In the genomic region with DNA sequence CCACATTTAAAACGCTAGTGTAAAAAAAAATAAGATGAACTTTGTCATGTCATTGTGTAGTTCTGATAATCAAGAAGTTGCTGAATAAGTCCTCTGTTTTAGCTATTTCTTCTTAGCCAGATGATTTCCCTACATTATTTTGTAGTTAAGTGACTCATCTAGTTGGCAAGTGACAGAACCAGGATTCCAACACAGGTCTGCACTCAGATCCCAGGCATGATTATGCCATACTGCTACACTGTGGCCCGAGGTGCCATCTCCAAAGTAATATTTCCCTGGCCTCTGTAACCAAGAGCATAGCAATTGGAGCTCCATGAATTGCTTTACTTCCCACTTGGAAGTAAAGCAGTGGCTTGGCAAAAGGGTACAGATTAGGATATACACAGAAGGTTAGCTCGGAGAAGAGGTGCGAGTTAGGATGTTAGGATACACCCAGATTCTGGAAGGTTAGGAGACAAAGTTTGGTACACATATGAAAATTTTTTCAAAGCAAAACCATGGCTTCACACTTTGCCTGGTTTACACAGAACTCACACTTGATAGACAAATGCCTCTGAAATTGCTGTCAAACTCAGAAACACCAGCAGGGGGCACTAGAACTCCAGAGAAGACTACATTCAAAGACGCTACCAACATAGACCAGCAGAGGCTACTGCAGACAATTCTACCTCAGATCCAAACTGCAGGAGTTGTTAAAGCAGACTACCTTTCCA, we compare ENCODE assay signal across 8 cellular contexts. TPM values are rescaled to one million over a fixed set of nuclear protein-coding genes. Genes with fewer than 3 reads are reported as not detected.
DNase-seq lines count a peak whose midpoint lies in the region; ATAC-seq and TF ChIP-seq lines count a peak whose summit lies in the region.

No MANE protein-coding gene starts in this region.

- H3K4me3 ChIP-seq in epithelial cell of esophagus (ENCODE audit: low read length): no peak overlapping the region

- no peak overlapping the region for H3K27ac ChIP-seq in substantia nigra (ENCODE audit: low read depth, low read length, poor library complexity, severe bottlenecking)

- H3K4me1 Mint-ChIP-seq in naive B cell: peaks cover 26 to 35% (median 28%) of the 10 kb centered on the region in 3 donors

- H3K9me3 Mint-ChIP-seq in naive B cell: no peaks in the 10 kb centered on the region

- H3K27ac Mint-ChIP-seq in naive B cell: peak overlapping the region in 1 of 6 donors; percentile 78

- ATAC-seq in GM19468 (IDR thresholded peaks at IDR 0.05; ENCODE audit: extremely low read depth, unreplicated experiment) (peak; percentile 66), naive B cell (ENCODE audit: low read depth in 2 of 2) (peak; percentile 62 to 63)

- DNase-seq in COLO668 (lab: John Stamatoyannopoulos, UW; ENCODE audit: unreplicated experiment) (peak; percentile 30), HT-29 (ENCODE audit: low spot score) (peak; percentile 94), NOMO-1 treated with dmso at 0.1 percent for 144 hours (lab: John Stamatoyannopoulos, UW; ENCODE audit: unreplicated experiment) (peak; percentile 21), epithelial cell of esophagus (ENCODE audit: low read depth) (peak; percentile 67), naive B cell (peak; percentile 68), substantia nigra (lab: John Stamatoyannopoulos, UW) (peak in 40 of 49 donors; percentile 0 to 64 (median 24))
- DNase-seq in activated CD8-positive, alpha-beta memory T cell treated with anti-CD3 and anti-CD28 coated beads for 48 hours (ENCODE audit: low read depth in 2 of 3, low spot score in 2 of 3): peak in 2 of 3 experiments; percentile 27 to 32

- H3K27me3 Mint-ChIP-seq in naive B cell: peaks cover 0 to 4% (median 0%) of the 10 kb centered on the region in 3 donors

- peak overlapping the region in 3 of 8 donors; percentile 44 to 61 (median 56) for H3K4me3 Mint-ChIP-seq in naive B cell

- TF ChIP-seq CTCF in epithelial cell of esophagus (IDR thresholded peaks at IDR 0.05; ENCODE audit: insufficient read depth, low read depth, low read length, missing control alignments): peak; percentile 84

- no peaks in the 10 kb centered on the region for H3K36me3 Mint-ChIP-seq in naive B cell

RNA-seq across cellular contexts. Expression of a gene that starts 41.4 kb away (rescaled TPM):
- total RNA-seq in HT-29 (2014; rRNA removed; shearing (Covaris generic)): 0.28 and 0.78 TPM in 2 replicates
- polyA plus RNA-seq in naive B cell (ENCODE audit: low read depth in 6 of 6): not detected

RNA-seq across cellular contexts. Expression of a gene that starts 46.5 kb away (rescaled TPM):
- total RNA-seq in HT-29 (2014; rRNA removed; shearing (Covaris generic)): 3.7 and 3.8 TPM in 2 replicates
- under 1 TPM in 4 of 6 donors, not detected in 2; 0.08 to 0.33 (median 0.23) TPM for polyA plus RNA-seq in naive B cell (ENCODE audit: low read depth in 6 of 6)

RNA-seq across cellular contexts. Expression of a gene that starts 48.8 kb away (rescaled TPM):
- total RNA-seq in HT-29 (2014; rRNA removed; shearing (Covaris generic)): 9.2 and 9.5 TPM in 2 replicates
- polyA plus RNA-seq in naive B cell (ENCODE audit: low read depth in 6 of 6): under 1 TPM in 1 of 6 donors, not detected in 5; 0.22 TPM

Comparison
In these comparisons a context has a peak if more than half of its experiments do, and no peak if none do; other contexts are left out.
1. DNase-seq: peak in every context shown above with its lines; median percentile 94 in HT-29; 68 in naive B cell; 67 in epithelial cell of esophagus; 30 in COLO668; 30 in activated CD8-positive, alpha-beta memory T cell treated with anti-CD3 and anti-CD28 coated beads for 48 hours; 24 in substantia nigra; 21 in NOMO-1 treated with dmso at 0.1 percent for 144 hours.